9 cellular contexts compared by ENCODE assay signal in genomic region chr2:37558622-37559021, GRCh38.
DNase-seq lines count a peak whose midpoint lies in the region; ATAC-seq, FAIRE-seq and TF ChIP-seq lines count a peak whose summit lies in the region.
"Had no signal": no experiment of that assay in that cellular context is flagged by ENCODE, and none has a peak within 500 bp of the region (broad histone marks: within the 10 kb centered on the region; RNA-seq: fewer than 3 reads in every experiment).

No MANE protein-coding gene starts in this region.

- POLR2A ChIA-PET in endothelial cell of umbilical vein (lab: Charles Lee): no interaction called here

- BruUV-seq in endothelial cell of umbilical vein (replicated peaks; lab: Mats Ljungman, UMichigan): no TSS peak

- H3K4me3 ChIP-seq in GM08714 (ENCODE audit: low read length): peak overlapping the region; percentile 13; the same call in 1 of the 2 replicates
- no peak overlapping the region for H3K4me3 ChIP-seq in endothelial cell of umbilical vein (replicated peaks in 1 of 3; ENCODE audit: insufficient read depth in 1 of 3, low read depth in 1 of 3, low read length in 3 of 3)
- H3K4me3 ChIP-seq in brain microvascular endothelial cell (ENCODE audit: low read depth, low read length): no peak overlapping the region

- TF ChIP-seq POLR2A in endothelial cell of umbilical vein (IDR thresholded peaks at IDR 0.05; ENCODE audit: low read depth, low read length): no peak

- dilution Hi-C loops in endothelial cell of umbilical vein (cut with MboI; ENCODE audit: extremely low pct_ligation_motif_present, low sequenced_read_pairs): no loop called here

- intact Hi-C loops in endothelial cell of umbilical vein (cut with micrococcal nuclease): no loop called here

- H3K27me3 ChIP-seq in endothelial cell of umbilical vein (ENCODE audit: control insufficient read depth in 2 of 2, insufficient read depth in 2 of 2, low read length in 2 of 2) (no peaks in the 10 kb centered on the region), brain microvascular endothelial cell (replicated peaks) (no peaks in the 10 kb centered on the region)

- H3K9ac ChIP-seq in endothelial cell of umbilical vein (replicated peaks; ENCODE audit: extremely low read depth, insufficient read depth, low read length): no peak overlapping the region

- no peak overlapping the region for H3K27ac ChIP-seq in endothelial cell of umbilical vein (ENCODE audit: insufficient read depth, low read depth, low read length)
- H3K27ac ChIP-seq in brain microvascular endothelial cell: no peak overlapping the region
- H3K27ac ChIP-seq: VCaP had no signal

- no peaks in the 10 kb centered on the region for H3K79me2 ChIP-seq in endothelial cell of umbilical vein (ENCODE audit: control insufficient read depth, insufficient read depth, low read length)

- H3K4me1 ChIP-seq in endothelial cell of umbilical vein (ENCODE audit: control insufficient read depth, extremely low read depth, insufficient read depth, low read length): peaks cover 32% of the 10 kb centered on the region

- H3K9me3 ChIP-seq in endothelial cell of umbilical vein (replicated peaks; ENCODE audit: control insufficient read depth, insufficient read depth, low read length): no peaks in the 10 kb centered on the region

- H3K36me3 ChIP-seq in endothelial cell of umbilical vein (ENCODE audit: control insufficient read depth in 2 of 2, extremely low read depth in 1 of 2, insufficient read depth in 2 of 2, low read length in 2 of 2) (no peaks in the 10 kb centered on the region), brain microvascular endothelial cell (replicated peaks) (no peaks in the 10 kb centered on the region)

- DNase-seq in GM20000 (ENCODE audit: low spot score): peak; percentile 41
- no peak for DNase-seq in endothelial cell of umbilical vein (ENCODE audit: low read depth, low spot score)
- DNase-seq in AG08395 (ENCODE audit: low spot score): no peak
- no peak for DNase-seq in foreskin melanocyte
- DNase-seq in activated naive CD4-positive, alpha-beta T cell treated with Interleukin-2 at 50 U/mL for 16 hours: no peak
- DNase-seq in brain microvascular endothelial cell: no peak

- in situ Hi-C loops in brain microvascular endothelial cell (cut with HindIII; ENCODE audit: low pct_ligation_motif_present, low sequenced_read_pairs): no loop called here

- FAIRE-seq in endothelial cell of umbilical vein (lab: Jason Lieb, UNC): no peak

- H3K9me1 ChIP-seq in endothelial cell of umbilical vein (replicated peaks; ENCODE audit: control insufficient read depth, extremely low read depth, insufficient read depth, low read length): no peaks in the 10 kb centered on the region

- H2AFZ ChIP-seq in endothelial cell of umbilical vein (ENCODE audit: low read depth, low read length): peak overlapping the region; percentile 69

- ATAC-seq in HG03457 (IDR thresholded peaks at IDR 0.05; ENCODE audit: unreplicated experiment): peak; percentile 68

- H3K4me2 ChIP-seq in endothelial cell of umbilical vein (ENCODE audit: insufficient read depth, low read length): no peak overlapping the region

- CTCF ChIA-PET in endothelial cell of umbilical vein (lab: Charles Lee): interaction anchor here (0.7 to 1.7 kb wide), 4 partner anchors 10 to 319 kb away, joined by 3 to 4 read pairs (median 3); no protein-coding TSS in a partner anchor

- no peaks in the 10 kb centered on the region for H4K20me1 ChIP-seq in endothelial cell of umbilical vein (replicated peaks; ENCODE audit: control insufficient read depth, extremely low read depth, insufficient read depth, low read length)

- TF ChIP-seq CTCF in GM20000 (IDR thresholded peaks at IDR 0.05; ENCODE audit: extremely low read depth, missing control alignments) (no peak), endothelial cell of umbilical vein (IDR thresholded peaks at IDR 0.05; ENCODE audit: extremely low read depth in 1 of 2, insufficient read depth in 1 of 2, low read depth in 1 of 2, low read length in 2 of 2) (no peak), brain microvascular endothelial cell (IDR thresholded peaks at IDR 0.05; ENCODE audit: low read depth, low read length, missing control alignments) (no peak)

TF ChIP-seq in endothelial cell of umbilical vein, 7 proteins besides CTCF, POLR2A, EP300 and RAD21:
- TF ChIP-seq EZH2 (IDR thresholded peaks at IDR 0.05; ENCODE audit: borderline replicate concordance, low read depth, low read length, severe bottlenecking) (no peak), MAX (IDR thresholded peaks at IDR 0.05; ENCODE audit: insufficient read depth, insufficient read length) (no peak), JUN (IDR thresholded peaks at IDR 0.05; ENCODE audit: borderline replicate concordance, insufficient read depth, insufficient read length, low read depth) (no peak), MYC (IDR thresholded peaks at IDR 0.05; ENCODE audit: low read depth, low read length) (no peak), FOS (IDR thresholded peaks at IDR 0.05; ENCODE audit: borderline replicate concordance, insufficient read depth, low read length) (no peak), POLR2AphosphoS5 (IDR thresholded peaks at IDR 0.05; ENCODE audit: insufficient read depth, low read depth, low read length) (no peak), GATA2 (IDR thresholded peaks at IDR 0.05; ENCODE audit: insufficient read depth, insufficient read length, low read depth, low read length) (no peak)
